8 cellular contexts compared by ENCODE assay signal in genomic region chr11:9138133-9138453, GRCh38. TPM values are rescaled to one million over a fixed set of nuclear protein-coding genes. Genes with fewer than 3 reads are reported as not detected.
DNase-seq lines count a peak whose midpoint lies in the region; ATAC-seq and TF ChIP-seq lines count a peak whose summit lies in the region.

No MANE protein-coding gene starts in this region.

- no peak overlapping the region for H2AFZ ChIP-seq in H9 (ENCODE audit: low read length)

- no peak overlapping the region for H3K4ac ChIP-seq in H9 (ENCODE audit: low read depth, low read length)

- no peaks in the 10 kb centered on the region for H3K23me2 ChIP-seq in H9 (ENCODE audit: insufficient read length, low read depth, low read length, poor library complexity, severe bottlenecking)

- H3K79me2 ChIP-seq in H9 (ENCODE audit: insufficient read depth, low read length), result no peaks in the 10 kb centered on the region

- H2AK5ac ChIP-seq in H9 (ENCODE audit: insufficient read length, low read length), result no peak overlapping the region

- H3K4me1 ChIP-seq in H9 (ENCODE audit: insufficient read depth, low read length) (no peaks in the 10 kb centered on the region; the same call in 1 of the 2 replicates), ovary (ENCODE audit: insufficient read depth) (no peaks in the 10 kb centered on the region)

- H3K4me2 ChIP-seq in H9 (ENCODE audit: insufficient read depth, insufficient read length, low read length), result no peak overlapping the region

- H3K79me1 ChIP-seq in H9 (ENCODE audit: insufficient read depth, low read depth, low read length, poor library complexity, severe bottlenecking), result no peaks in the 10 kb centered on the region

- no peak overlapping the region for H4K5ac ChIP-seq in H9 (ENCODE audit: insufficient read length, low read depth, low read length)

- no peak for TF ChIP-seq POLR2A in ovary (IDR thresholded peaks at IDR 0.05)

- no peak overlapping the region for H3K4me3 ChIP-seq in ovary

- H3K27ac Mint-ChIP-seq in H9, result peak overlapping the region; percentile 5 to 81 (median 80); a peak in 3 of 7 replicates

- no peak overlapping the region for H2BK5ac ChIP-seq in H9 (ENCODE audit: insufficient read length, low read length)

- POLR2A ChIA-PET in RWPE1 (lab: Yijun Ruan, JAX; ENCODE audit: low non-redundant PET), result no interaction called here

- intact Hi-C loops in ovary (cut with DNase I), result loop anchor here in 2 of 4 donors (5.0 to 10.0 kb wide), 3 partner anchors 121 to 913 kb away; no protein-coding TSS in a partner anchor

- WGBS in H9 (ENCODE audit: extremely low coverage, insufficient read length, low lambda C conversion rate), result no CpG with 5 or more reads among the region's 3 CpGs
- whole genome bisulfite sequencing in ovary, 3 donors, result 69 to 84% (median 75%) methylated on average over 3 of the region's 3 CpGs

- no peak overlapping the region for H3K27ac ChIP-seq in H9 (ENCODE audit: insufficient read length, low read depth, low read length)
- peak overlapping the region; percentile 83 for H3K27ac ChIP-seq in RWPE1
- H3K27ac ChIP-seq in layer of hippocampus (ENCODE audit: low read depth, low read length), result peak overlapping the region; percentile 17
- H3K27ac ChIP-seq in ovary, result no peak overlapping the region

- no peaks in the 10 kb centered on the region for H3K9me3 ChIP-seq in H9 (ENCODE audit: control insufficient read depth, low read depth, low read length)
- H3K9me3 ChIP-seq in ovary, result no peaks in the 10 kb centered on the region

- no peak overlapping the region for H3K14ac ChIP-seq in H9 (ENCODE audit: insufficient read depth, low read length)

- H2BK12ac ChIP-seq in H9 (ENCODE audit: insufficient read length, low read depth, low read length), result no peak overlapping the region

- H3K36me3 Mint-ChIP-seq in H9 (ENCODE audit: insufficient read depth in 1 of 3, low read depth in 3 of 3), result peaks cover 10 to 44% (median 41%) of the 10 kb centered on the region in 3 experiments; a peak in 6 of 7 replicates

- H3K36me3 ChIP-seq in ovary, result no peaks in the 10 kb centered on the region

- no peak overlapping the region for H4K8ac ChIP-seq in H9 (replicated peaks; ENCODE audit: insufficient read length, low read depth, low read length)

- no peak overlapping the region for H3K23ac ChIP-seq in H9 (ENCODE audit: insufficient read length, low read depth, low read length)

- ATAC-seq in GM21528 (IDR thresholded peaks at IDR 0.05; ENCODE audit: low FRiP score, unreplicated experiment), result no peak

- TF ChIP-seq CTCF in H9 (conservative IDR thresholded peaks at IDR 0.05), result no peak
- peak; percentile 48; the same call in 1 of the 2 replicates for TF ChIP-seq CTCF in RWPE1 (conservative IDR thresholded peaks at IDR 0.05; ENCODE audit: low read depth)
- TF ChIP-seq CTCF in ovary (IDR thresholded peaks at IDR 0.05), result peak in 1 of 3 donors; percentile 2

- no peak overlapping the region for H2BK20ac ChIP-seq in H9 (ENCODE audit: low read depth, low read length, poor library complexity, severe bottlenecking)

- no peak overlapping the region for H2BK15ac ChIP-seq in H9 (ENCODE audit: low read depth, low read length)

- H3K27me3 Mint-ChIP-seq in H9 (ENCODE audit: low read depth), result no peaks in the 10 kb centered on the region

- H3K9ac ChIP-seq in H9 (ENCODE audit: extremely low read depth, insufficient read length, low read length), result no peak overlapping the region

- no peak overlapping the region for H2BK120ac ChIP-seq in H9 (ENCODE audit: low read depth, low read length, poor library complexity, severe bottlenecking)

- peaks cover 18 to 19% of the 10 kb centered on the region in 2 experiments for H3K4me1 Mint-ChIP-seq in H9

- no peak for TF ChIP-seq EP300 in ovary (IDR thresholded peaks at IDR 0.05)

- H4K20me1 ChIP-seq in H9 (ENCODE audit: control insufficient read depth, insufficient read depth, insufficient read length), result no peaks in the 10 kb centered on the region

- H3T11ph ChIP-seq in H9 (ENCODE audit: low read length), result no peak overlapping the region

- 0 out of 5 replicates have a peak overlapping the region, but pooled peaks of 1 of the 2 experiments have one; percentile 7 for H3K4me3 Mint-ChIP-seq in H9

- H3K56ac ChIP-seq in H9 (ENCODE audit: insufficient read length, low read depth, low read length), result no peak overlapping the region

- no peak overlapping the region for H4K91ac ChIP-seq in H9 (ENCODE audit: insufficient read length, low read depth, low read length)

- H3K18ac ChIP-seq in H9 (ENCODE audit: insufficient read length, low read depth, low read length), result no peak overlapping the region

- H3K9me3 Mint-ChIP-seq in H9, result no peaks in the 10 kb centered on the region

- CTCF ChIA-PET in RWPE1 (lab: Yijun Ruan, JAX), result interaction anchor here (0.6 to 2.2 kb wide), 18 partner anchors 9 to 305 kb away, joined by 3 to 44 read pairs (median 5); no protein-coding TSS in a partner anchor

- H3K27me3 ChIP-seq in H9 (ENCODE audit: insufficient read depth, low read length) (no peaks in the 10 kb centered on the region), layer of hippocampus (ENCODE audit: control insufficient read depth, insufficient read depth, low read length) (no peaks in the 10 kb centered on the region), ovary (no peaks in the 10 kb centered on the region)

- DNase-seq in COR-L47 (lab: John Stamatoyannopoulos, UW) (peak; percentile 72), H9 (no peak), RWPE1 (ENCODE audit: low spot score) (no peak), ovary (no peak), NCI-H1048 (lab: John Stamatoyannopoulos, UW) (no peak), A172 (ENCODE audit: low spot score) (no peak)

RNA-seq across cellular contexts. Expression of gene SCUBE2, which starts 46.7 kb away (rescaled TPM):
- 1.6 and 1.8 TPM in 2 replicates for total RNA-seq in H9 (2021)
- total RNA-seq in ovary, result 1 to 10 TPM in 3 of 7 donors, under 1 TPM in 4; 0.12 to 3.7 (median 1.00) TPM
- polyA plus RNA-seq in ovary, result 1 to 10 TPM in 1 of 2 donors, under 1 TPM in 1; 0.84 to 8.2 TPM
- 0.47 TPM in 1 of 2 replicates, not detected in the other for total RNA-seq in A172 (2014; rRNA removed; shearing (Covaris generic))

Comparison
In these comparisons a context has a peak if more than half of its experiments do, and no peak if none do; other contexts are left out.
1. H3K27ac ChIP-seq: peak in RWPE1 (single experiment) and layer of hippocampus (single experiment); none in H9 (single experiment) and ovary (0 of 2).